ENCODE assay signal across 1 cellular context in genomic region chr1:207832796-207833195, GRCh38.
TF ChIP-seq lines count a peak whose summit lies in the region.

No MANE protein-coding gene starts in this region.

TF ChIP-seq in GM12878, 131 proteins besides CTCF, POLR2A, EP300 and RAD21 (continued from another document):
- no peak for TF ChIP-seq CUX1 (IDR thresholded peaks at IDR 0.05; ENCODE audit: insufficient replicate concordance, low read depth, low read length)
- no peak for TF ChIP-seq NR2F1 (conservative IDR thresholded peaks at IDR 0.05)
- no peak for TF ChIP-seq ZBTB33 (IDR thresholded peaks at IDR 0.05)
- TF ChIP-seq SRF (IDR thresholded peaks at IDR 0.05; ENCODE audit: low read depth in 2 of 2, low read length in 2 of 2), result no peak
- TF ChIP-seq NBN (IDR thresholded peaks at IDR 0.05), result no peak
- TF ChIP-seq HCFC1 (IDR thresholded peaks at IDR 0.05; ENCODE audit: low read length), result no peak
- no peak for TF ChIP-seq ESRRA (IDR thresholded peaks at IDR 0.05; ENCODE audit: low read length)
- no peak for TF ChIP-seq PML (IDR thresholded peaks at IDR 0.05; ENCODE audit: low read length)
- TF ChIP-seq EZH2 (IDR thresholded peaks at IDR 0.05; ENCODE audit: borderline replicate concordance, control insufficient read depth, low read depth, low read length), result no peak
- no peak for TF ChIP-seq TCF12 (IDR thresholded peaks at IDR 0.05; ENCODE audit: low read depth, low read length)
- TF ChIP-seq HDGF (IDR thresholded peaks at IDR 0.05), result no peak
- no peak for TF ChIP-seq E2F4 (IDR thresholded peaks at IDR 0.05; ENCODE audit: low read depth, low read length)
- no peak for TF ChIP-seq RELB (IDR thresholded peaks at IDR 0.05; ENCODE audit: low read depth)
- TF ChIP-seq ATF2 (IDR thresholded peaks at IDR 0.05; ENCODE audit: low read length), result no peak
